ENCODE assay signal across 1 cellular context in genomic region chr3:23938657-23939056, GRCh38.
TF ChIP-seq lines count a peak whose summit lies in the region.

No MANE protein-coding gene starts in this region.

TF ChIP-seq in K562, 482 proteins besides CTCF, POLR2A, EP300 and RAD21 (continues in another document):
- TF ChIP-seq CBX1 (IDR thresholded peaks at IDR 0.05; ENCODE audit: low read depth), result no peak
- TF ChIP-seq ATF7 (IDR thresholded peaks at IDR 0.05), result peak; percentile 37; the same call in 1 of the 2 replicates
- no peak for TF ChIP-seq ZBTB33 (CRISPR knock-in tag; IDR thresholded peaks at IDR 0.05)
- TF ChIP-seq SIN3B (IDR thresholded peaks at IDR 0.05; ENCODE audit: low read depth), result no peak
- TF ChIP-seq ELK1 (CRISPR knock-in tag; IDR thresholded peaks at IDR 0.05), result no peak
- TF ChIP-seq MYC (IDR thresholded peaks at IDR 0.05; ENCODE audit: low read depth, low read length), result peak; percentile 73; the same call in 1 of the 2 replicates
- no peak for TF ChIP-seq MYC (CRISPR knock-in tag; IDR thresholded peaks at IDR 0.05; ENCODE audit: borderline replicate concordance, low read depth)
- no peak for TF ChIP-seq DIDO1 (tag; IDR thresholded peaks at IDR 0.05; ENCODE audit: low read depth)
- no peak for TF ChIP-seq NCOR1 (IDR thresholded peaks at IDR 0.05)
- peak; percentile 68; the same call in 1 of the 2 replicates for TF ChIP-seq DPF2 (IDR thresholded peaks at IDR 0.05)
- TF ChIP-seq ZNF583 (CRISPR knock-in tag; IDR thresholded peaks at IDR 0.05), result no peak
- TF ChIP-seq MEIS2 (IDR thresholded peaks at IDR 0.05; ENCODE audit: partially characterized antibody), result no peak
- no peak for TF ChIP-seq MXD1 (CRISPR knock-in tag; IDR thresholded peaks at IDR 0.05; ENCODE audit: borderline replicate concordance, poor library complexity, severe bottlenecking)
- peak in 1 of 2 experiments; percentile 81; a peak in 1 of 3 replicates for TF ChIP-seq CBX3 (IDR thresholded peaks at IDR 0.05; ENCODE audit: borderline replicate concordance in 1 of 2, low read length in 2 of 2)
- 0 out of 2 replicates have a peak, but pooled peaks have one; percentile 29 for TF ChIP-seq ZNF592 (IDR thresholded peaks at IDR 0.05)
- TF ChIP-seq HNRNPUL1 (IDR thresholded peaks at IDR 0.05; ENCODE audit: low read length), result no peak
- TF ChIP-seq MTA3 (IDR thresholded peaks at IDR 0.05; ENCODE audit: borderline replicate concordance), result 0 out of 2 replicates have a peak, but pooled peaks have one; percentile 39
- no peak for TF ChIP-seq TCFL5 (CRISPR knock-in tag; conservative IDR thresholded peaks at IDR 0.05)
- TF ChIP-seq STAT5A (IDR thresholded peaks at IDR 0.05; ENCODE audit: borderline replicate concordance, low read length), result peak; percentile 10; the same call in 1 of the 2 replicates
- TF ChIP-seq ELF4 (CRISPR knock-in tag; IDR thresholded peaks at IDR 0.05), result no peak
- TF ChIP-seq RFX1 (IDR thresholded peaks at IDR 0.05), result no peak
- TF ChIP-seq NRF1 (conservative IDR thresholded peaks at IDR 0.05 in 1 of 2, IDR thresholded peaks at IDR 0.05 in 1 of 2), result 0 out of 4 replicates have a peak, but pooled peaks of 1 of the 2 experiments have one; percentile 11
- no peak for TF ChIP-seq KLF16 (IDR thresholded peaks at IDR 0.05)
- TF ChIP-seq DACH1 (IDR thresholded peaks at IDR 0.05; ENCODE audit: partially characterized antibody), result no peak
- TF ChIP-seq YY1 (IDR thresholded peaks at IDR 0.05; ENCODE audit: borderline replicate concordance in 1 of 3, control insufficient read depth in 1 of 3, extremely low read depth in 1 of 3, insufficient read depth in 3 of 3, insufficient read length in 1 of 3, insufficient replicate concordance in 2 of 3, low read depth in 1 of 3, low read length in 2 of 3), result peak; percentile 34 to 90 (median 48)
- TF ChIP-seq SMARCA4 (IDR thresholded peaks at IDR 0.05), result peak; percentile 26; the same call in 1 of the 2 replicates
- no peak for TF ChIP-seq SMAD1 (IDR thresholded peaks at IDR 0.05; ENCODE audit: low read depth, low read length, partially characterized antibody)
- no peak for TF ChIP-seq MTF1 (CRISPR knock-in tag; IDR thresholded peaks at IDR 0.05; ENCODE audit: borderline replicate concordance)
- no peak for TF ChIP-seq ZNF589 (CRISPR knock-in tag; IDR thresholded peaks at IDR 0.05; ENCODE audit: low read depth)
- TF ChIP-seq E4F1 (CRISPR knock-in tag; IDR thresholded peaks at IDR 0.05; ENCODE audit: borderline replicate concordance), result no peak
- no peak for TF ChIP-seq ZBTB12 (CRISPR knock-in tag; IDR thresholded peaks at IDR 0.05)
- TF ChIP-seq CEBPB (tag; IDR thresholded peaks at IDR 0.05), result peak; percentile 83
- no peak for TF ChIP-seq NBN (IDR thresholded peaks at IDR 0.05; ENCODE audit: low read depth)
- TF ChIP-seq TGIF2 (CRISPR knock-in tag; IDR thresholded peaks at IDR 0.05), result no peak
- TF ChIP-seq, protein P1, sequence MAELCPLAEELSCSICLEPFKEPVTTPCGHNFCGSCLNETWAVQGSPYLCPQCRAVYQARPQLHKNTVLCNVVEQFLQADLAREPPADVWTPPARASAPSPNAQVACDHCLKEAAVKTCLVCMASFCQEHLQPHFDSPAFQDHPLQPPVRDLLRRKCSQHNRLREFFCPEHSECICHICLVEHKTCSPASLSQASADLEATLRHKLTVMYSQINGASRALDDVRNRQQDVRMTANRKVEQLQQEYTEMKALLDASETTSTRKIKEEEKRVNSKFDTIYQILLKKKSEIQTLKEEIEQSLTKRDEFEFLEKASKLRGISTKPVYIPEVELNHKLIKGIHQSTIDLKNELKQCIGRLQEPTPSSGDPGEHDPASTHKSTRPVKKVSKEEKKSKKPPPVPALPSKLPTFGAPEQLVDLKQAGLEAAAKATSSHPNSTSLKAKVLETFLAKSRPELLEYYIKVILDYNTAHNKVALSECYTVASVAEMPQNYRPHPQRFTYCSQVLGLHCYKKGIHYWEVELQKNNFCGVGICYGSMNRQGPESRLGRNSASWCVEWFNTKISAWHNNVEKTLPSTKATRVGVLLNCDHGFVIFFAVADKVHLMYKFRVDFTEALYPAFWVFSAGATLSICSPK (IDR thresholded peaks at IDR 0.05; ENCODE audit: borderline replicate concordance), result no peak
- peak; percentile 58 for TF ChIP-seq TAL1 (IDR thresholded peaks at IDR 0.05)
- TF ChIP-seq SOX6 (IDR thresholded peaks at IDR 0.05), result no peak
- TF ChIP-seq EP400 (IDR thresholded peaks at IDR 0.05), result peak; percentile 61
- peak; percentile 61 for TF ChIP-seq TCF3 (CRISPR knock-in tag; IDR thresholded peaks at IDR 0.05)
- 0 out of 2 replicates have a peak, but pooled peaks have one; percentile 43 for TF ChIP-seq IRF9 (tag; IDR thresholded peaks at IDR 0.05)
- TF ChIP-seq CBFA2T3 (IDR thresholded peaks at IDR 0.05), result peak; percentile 61
- no peak for TF ChIP-seq SIRT6 (IDR thresholded peaks at IDR 0.05; ENCODE audit: low read depth, low read length)
- TF ChIP-seq SPI1 (IDR thresholded peaks at IDR 0.05; ENCODE audit: borderline replicate concordance, low read depth, low read length), result peak; percentile 94
- TF ChIP-seq LARP7 (IDR thresholded peaks at IDR 0.05), result no peak
- no peak for TF ChIP-seq PREB (CRISPR knock-in tag; IDR thresholded peaks at IDR 0.05)
